ENCODE assay signal across 22 cellular contexts in the genomic region with DNA sequence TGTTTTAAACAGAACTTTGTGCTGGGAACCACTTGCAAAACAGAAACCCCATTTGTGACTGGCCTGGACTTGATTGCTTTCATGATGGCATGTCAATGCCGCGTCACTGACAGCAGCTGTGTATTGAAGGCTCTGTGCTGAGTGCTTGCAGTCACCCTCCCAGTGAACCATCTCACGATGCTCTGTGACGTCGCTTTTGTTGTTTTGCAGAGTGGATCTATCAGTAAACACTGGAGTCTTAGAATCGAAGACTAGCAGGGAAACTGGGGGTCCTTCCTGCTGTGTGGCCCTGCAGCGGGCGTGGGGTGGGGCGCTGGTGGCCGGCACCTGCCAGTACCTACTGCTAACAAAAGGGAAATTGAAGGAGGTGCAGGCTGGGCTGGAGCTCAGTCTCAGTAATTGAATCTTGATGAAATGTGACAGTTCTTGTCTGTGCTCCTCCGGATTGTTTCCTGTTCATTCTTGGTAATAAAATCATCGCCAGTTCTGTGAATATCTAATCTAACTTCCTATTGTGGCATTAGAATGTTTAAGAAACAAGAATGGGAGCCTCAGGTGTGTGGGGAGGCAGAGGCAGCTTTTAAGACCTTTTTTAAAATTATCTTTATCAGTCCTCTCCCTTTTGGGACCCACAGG. TPM values are rescaled to one million over a fixed set of nuclear protein-coding genes. Genes with fewer than 3 reads are reported as not detected.
A peak's percentile ranks its signal among the peaks of the same experiment; 100 is the strongest.
DNase-seq lines count a peak whose midpoint lies in the region; ATAC-seq, FAIRE-seq and TF ChIP-seq lines count a peak whose summit lies in the region.
"Had no signal": no experiment of that assay in that cellular context is flagged by ENCODE, and none has a peak within 500 bp of the region (broad histone marks: within the 10 kb centered on the region; RNA-seq: fewer than 3 reads in every experiment).

No MANE protein-coding gene starts in this region.

- peaks cover 47% of the 10 kb centered on the region for H3K4me1 ChIP-seq in endothelial cell of umbilical vein (ENCODE audit: control insufficient read depth, extremely low read depth, insufficient read depth, low read length)
- no peaks in the 10 kb centered on the region for H3K4me1 ChIP-seq in naive thymus-derived CD4-positive, alpha-beta T cell (ENCODE audit: control insufficient read depth in 2 of 2, insufficient read depth in 2 of 2, low read length in 2 of 2)
- H3K4me1 ChIP-seq: stomach had no signal

- FAIRE-seq in endothelial cell of umbilical vein (lab: Jason Lieb, UNC) = no peak
- FAIRE-seq: H54 had no signal

- H3K36me3 ChIP-seq in endothelial cell of umbilical vein (ENCODE audit: control insufficient read depth in 2 of 2, extremely low read depth in 1 of 2, insufficient read depth in 2 of 2, low read length in 2 of 2) = peaks cover 4 to 15% of the 10 kb centered on the region in 2 experiments
- H3K36me3 ChIP-seq in naive thymus-derived CD4-positive, alpha-beta T cell (ENCODE audit: control insufficient read depth in 2 of 3, insufficient read depth in 3 of 3, low read length in 3 of 3) = no peaks in the 10 kb centered on the region

- BruUV-seq in endothelial cell of umbilical vein (replicated peaks; lab: Mats Ljungman, UMichigan) = no TSS peak

- H3K9me3 ChIP-seq in endothelial cell of umbilical vein (replicated peaks; ENCODE audit: control insufficient read depth, insufficient read depth, low read length) = no peaks in the 10 kb centered on the region
- peaks cover 0 to 15% (median 0%) of the 10 kb centered on the region in 3 experiments for H3K9me3 ChIP-seq in naive thymus-derived CD4-positive, alpha-beta T cell (ENCODE audit: control insufficient read depth in 2 of 3, low read length in 3 of 3)

- peaks cover 15% of the 10 kb centered on the region for H3K79me2 ChIP-seq in endothelial cell of umbilical vein (ENCODE audit: control insufficient read depth, insufficient read depth, low read length)

- H3K27ac Mint-ChIP-seq in natural killer cell = no peak overlapping the region
- H3K27ac Mint-ChIP-seq in naive thymus-derived CD4-positive, alpha-beta T cell = peak overlapping the region in 1 of 9 donors; percentile 58
- H3K27ac Mint-ChIP-seq: immature natural killer cell had no signal

- H3K27me3 ChIP-seq in endothelial cell of umbilical vein (ENCODE audit: control insufficient read depth in 2 of 2, insufficient read depth in 2 of 2, low read length in 2 of 2) = no peaks in the 10 kb centered on the region
- H3K27me3 ChIP-seq in naive thymus-derived CD4-positive, alpha-beta T cell (ENCODE audit: control insufficient read depth in 2 of 2, insufficient read depth in 2 of 2, low read length in 2 of 2) = no peaks in the 10 kb centered on the region
- H3K27me3 ChIP-seq: stomach had no signal

- no peak overlapping the region for H2AFZ ChIP-seq in endothelial cell of umbilical vein (ENCODE audit: low read depth, low read length)

- TF ChIP-seq CTCF in endothelial cell of umbilical vein (IDR thresholded peaks at IDR 0.05; ENCODE audit: extremely low read depth in 1 of 2, insufficient read depth in 1 of 2, low read depth in 1 of 2, low read length in 2 of 2) (no peak), natural killer cell (IDR thresholded peaks at IDR 0.05) (no peak)

- no peak for TF ChIP-seq POLR2A in endothelial cell of umbilical vein (IDR thresholded peaks at IDR 0.05; ENCODE audit: low read depth, low read length)

- intact Hi-C loops in endothelial cell of umbilical vein (cut with micrococcal nuclease) (no loop called here), natural killer cell (cut with micrococcal nuclease) (no loop called here)
- intact Hi-C loops in naive thymus-derived CD4-positive, alpha-beta T cell (cut with micrococcal nuclease) = no loop called here

- H3K9me1 ChIP-seq in endothelial cell of umbilical vein (replicated peaks; ENCODE audit: control insufficient read depth, extremely low read depth, insufficient read depth, low read length) = no peaks in the 10 kb centered on the region

- peaks cover 0 to 6% of the 10 kb centered on the region in 2 donors for H3K4me1 Mint-ChIP-seq in natural killer cell
- peaks cover 0 to 29% (median 3%) of the 10 kb centered on the region in 7 donors for H3K4me1 Mint-ChIP-seq in naive thymus-derived CD4-positive, alpha-beta T cell

- H3K4me3 ChIP-seq in endothelial cell of umbilical vein (replicated peaks in 1 of 3; ENCODE audit: insufficient read depth in 1 of 3, low read depth in 1 of 3, low read length in 3 of 3) = no peak overlapping the region
- no peak overlapping the region for H3K4me3 ChIP-seq in naive thymus-derived CD4-positive, alpha-beta T cell (ENCODE audit: low read length)
- H3K4me3 ChIP-seq: smooth muscle cell, stomach had no signal

- peaks cover 2 to 4% of the 10 kb centered on the region in 2 donors for H3K9me3 Mint-ChIP-seq in natural killer cell
- H3K9me3 Mint-ChIP-seq in naive thymus-derived CD4-positive, alpha-beta T cell = peaks cover 4 to 31% (median 18%) of the 10 kb centered on the region in 11 donors

- POLR2A ChIA-PET in endothelial cell of umbilical vein (lab: Charles Lee) = no interaction called here
- POLR2A ChIA-PET in naive thymus-derived CD4-positive, alpha-beta T cell (lab: Charles Lee) = no interaction called here

- peak overlapping the region; percentile 22 for H3K27ac ChIP-seq in endothelial cell of umbilical vein (ENCODE audit: insufficient read depth, low read depth, low read length)
- H3K27ac ChIP-seq in naive thymus-derived CD4-positive, alpha-beta T cell (ENCODE audit: low read depth, low read length) = no peak overlapping the region
- H3K27ac ChIP-seq: stomach had no signal

- H3K36me3 Mint-ChIP-seq in natural killer cell = peaks cover 11% of the 10 kb centered on the region
- peaks cover 3 to 39% (median 6%) of the 10 kb centered on the region in 5 donors for H3K36me3 Mint-ChIP-seq in naive thymus-derived CD4-positive, alpha-beta T cell

- H3K9ac ChIP-seq in endothelial cell of umbilical vein (replicated peaks; ENCODE audit: extremely low read depth, insufficient read depth, low read length) = no peak overlapping the region

- dilution Hi-C loops in endothelial cell of umbilical vein (cut with MboI; ENCODE audit: extremely low pct_ligation_motif_present, low sequenced_read_pairs) = no loop called here

- H3K4me3 Mint-ChIP-seq in natural killer cell = no peak overlapping the region
- no peak overlapping the region for H3K4me3 Mint-ChIP-seq in naive thymus-derived CD4-positive, alpha-beta T cell
- H3K4me3 Mint-ChIP-seq: activated naive CD4-positive, alpha-beta T cell treated with anti-CD3 and anti-CD28 coated beads, Interleukin-2, amount 10 ng/mL, durations not matched to agents 7 days and 5 days; CD14-positive monocyte; effector memory CD8-positive, alpha-beta T cell had no signal

- ATAC-seq in natural killer cell = no peak
- no peak for ATAC-seq in naive thymus-derived CD4-positive, alpha-beta T cell
- ATAC-seq: effector memory CD8-positive, alpha-beta T cell; Panc1 had no signal

- H3K27me3 Mint-ChIP-seq in natural killer cell (ENCODE audit: low read depth in 2 of 2) = no peaks in the 10 kb centered on the region
- H3K27me3 Mint-ChIP-seq in naive thymus-derived CD4-positive, alpha-beta T cell = peaks cover 0 to 27% (median 8%) of the 10 kb centered on the region in 5 donors
- H3K27me3 Mint-ChIP-seq: effector memory CD8-positive, alpha-beta T cell had no signal

- DNase-seq in NCI-H1436 (lab: John Stamatoyannopoulos, UW) = peak; percentile 1
- DNase-seq in NCI-H1436 treated with DMSO at 0.1 percent for 48 hours (lab: John Stamatoyannopoulos, UW) = no peak
- DNase-seq in NCI-H345 treated with DMSO at 0.1 percent for 48 hours (lab: John Stamatoyannopoulos, UW; ENCODE audit: unreplicated experiment) = peak; percentile 55
- DNase-seq in endothelial cell of umbilical vein (ENCODE audit: low read depth, low spot score) = no peak
- peak; percentile 13 for DNase-seq in putamen (ENCODE audit: low spot score)
- no peak for DNase-seq in natural killer cell
- no peak for DNase-seq in naive thymus-derived CD4-positive, alpha-beta T cell
- DNase-seq in glomerular visceral epithelial cell (ENCODE audit: extremely low spot score) = no peak
- DNase-seq: 8988T; activated CD4-positive, CD25-positive, alpha-beta regulatory T cell; activated CD8-positive, alpha-beta memory T cell treated with anti-CD3 and anti-CD28 coated beads, Interleukin-2, amount 50 U/mL, for 4 hours; activated naive CD4-positive, alpha-beta T cell treated with anti-CD3 and anti-CD28 coated beads, Interleukin-2, amount 10 ng/mL, durations not matched to agents 7 days and 5 days; effector memory CD8-positive, alpha-beta T cell; immature natural killer cell; midbrain; NCI-H526; stomach had no signal

- no peak overlapping the region for H3K4me2 ChIP-seq in endothelial cell of umbilical vein (ENCODE audit: insufficient read depth, low read length)
- H3K4me2 ChIP-seq: smooth muscle cell had no signal

- peaks cover 3% of the 10 kb centered on the region for H4K20me1 ChIP-seq in endothelial cell of umbilical vein (replicated peaks; ENCODE audit: control insufficient read depth, extremely low read depth, insufficient read depth, low read length)

- CTCF ChIA-PET in endothelial cell of umbilical vein (lab: Charles Lee) = interaction anchor here (1.0 to 1.4 kb wide), 3 partner anchors 44 to 137 kb away, joined by 3 to 7 read pairs (median 3); no protein-coding TSS in a partner anchor
- CTCF ChIA-PET in naive thymus-derived CD4-positive, alpha-beta T cell (lab: Charles Lee) = no interaction called here

TF ChIP-seq in endothelial cell of umbilical vein, 7 proteins besides CTCF, POLR2A, EP300 and RAD21 (continues in another document):
- TF ChIP-seq, protein P1, sequence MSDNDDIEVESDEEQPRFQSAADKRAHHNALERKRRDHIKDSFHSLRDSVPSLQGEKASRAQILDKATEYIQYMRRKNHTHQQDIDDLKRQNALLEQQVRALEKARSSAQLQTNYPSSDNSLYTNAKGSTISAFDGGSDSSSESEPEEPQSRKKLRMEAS (IDR thresholded peaks at IDR 0.05; ENCODE audit: insufficient read depth, insufficient read length) = no peak
- TF ChIP-seq POLR2AphosphoS5 (IDR thresholded peaks at IDR 0.05; ENCODE audit: insufficient read depth, low read depth, low read length) (no peak), GATA2 (IDR thresholded peaks at IDR 0.05; ENCODE audit: insufficient read depth, insufficient read length, low read depth, low read length) (no peak)

RNA-seq across cellular contexts. Expression of a gene that starts 50.5 kb away (rescaled TPM):
- total RNA-seq in endothelial cell of umbilical vein (0.82 TPM in 1 of 2 replicates, not detected in the other), natural killer cell (100 to 1,000 TPM; 130 to 146 (median 131) TPM)
- 0.02 TPM in 1 of 2 replicates, not detected in the other for polyA plus RNA-seq in endothelial cell of umbilical vein
- not detected in 2 replicates for polyA plus RNA-seq in endothelial cell of umbilical vein (2011; cell fraction: cytosol; rRNA removed)
- polyA plus RNA-seq in endothelial cell of umbilical vein (2011; cell fraction: nucleus; rRNA removed) = 0.03 and 0.05 TPM in 2 replicates
- not detected in 2 replicates for polyA plus RNA-seq in endothelial cell of umbilical vein (2012)
- 0.08 TPM in 1 of 2 replicates, not detected in the other for polyA minus RNA-seq in endothelial cell of umbilical vein
- polyA minus RNA-seq in endothelial cell of umbilical vein (2011; cell fraction: cytosol; rRNA and poly(A)+ RNA removed) = not detected
- 0.87 and 1.0 TPM in 2 replicates for polyA minus RNA-seq in endothelial cell of umbilical vein (2011; cell fraction: nucleus; rRNA and poly(A)+ RNA removed)
- total RNA-seq in naive thymus-derived CD4-positive, alpha-beta T cell = 100 to 1,000 TPM; 142 to 209 (median 173) TPM
- polyA plus RNA-seq in naive thymus-derived CD4-positive, alpha-beta T cell = 10 to 100 TPM; 36.4 to 57.6 TPM
- total RNA-seq: osteocyte had no signal
- polyA plus RNA-seq: smooth muscle cell had no signal

Comparison
In these comparisons a context has a peak if more than half of its experiments do, and no peak if none do; other contexts are left out.
1. DNase-seq: peak in NCI-H1436 (single experiment), NCI-H345 treated with DMSO at 0.1 percent for 48 hours (single experiment) and putamen (single experiment); none in NCI-H1436 treated with DMSO at 0.1 percent for 48 hours (single experiment), endothelial cell of umbilical vein (single experiment), natural killer cell (single experiment), naive thymus-derived CD4-positive, alpha-beta T cell (0 of 9) and glomerular visceral epithelial cell (single experiment).
2. RNA of a gene that starts 50.5 kb away (total RNA-seq): 142 to 209 TPM in naive thymus-derived CD4-positive, alpha-beta T cell and 130 to 146 TPM in natural killer cell; 0.82 TPM in endothelial cell of umbilical vein; every median in the first group is over 10 times any median in the second.